Comparison of ENCODE assay signal across 9 cellular contexts in the genomic region with DNA sequence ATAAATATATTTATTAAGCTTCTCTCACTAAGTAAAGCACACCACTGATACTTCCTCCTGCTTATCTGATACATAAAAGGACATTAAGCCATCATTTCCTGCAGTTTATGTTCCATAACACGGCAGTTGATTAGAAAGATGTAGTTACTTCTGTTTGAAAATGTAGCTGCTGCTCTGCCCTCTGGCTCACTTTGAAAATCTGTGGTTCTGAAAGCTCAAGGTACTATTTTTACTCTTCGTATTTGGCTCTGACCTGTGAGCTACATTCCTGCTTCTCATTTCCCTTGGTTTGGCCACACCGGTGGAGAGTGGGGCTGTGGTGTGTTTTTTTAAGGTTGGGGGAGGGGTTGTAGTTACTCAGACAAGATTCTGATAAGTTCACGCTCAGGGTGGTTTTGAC. TPM values are rescaled to one million over a fixed set of nuclear protein-coding genes. Genes with fewer than 3 reads are reported as not detected.
A peak's percentile ranks its signal among the peaks of the same experiment; 100 is the strongest.
DNase-seq lines count a peak whose midpoint lies in the region; ATAC-seq and TF ChIP-seq lines count a peak whose summit lies in the region.
"Had no signal": no experiment of that assay in that cellular context is flagged by ENCODE, and none has a peak within 500 bp of the region (broad histone marks: within the 10 kb centered on the region; RNA-seq: fewer than 3 reads in every experiment).

No MANE protein-coding gene starts in this region.

- H3K27me3 ChIP-seq in upper lobe of right lung (no peaks in the 10 kb centered on the region), transverse colon (no peaks in the 10 kb centered on the region)

- TF ChIP-seq CTCF in upper lobe of right lung (IDR thresholded peaks at IDR 0.05), result no peak
- no peak for TF ChIP-seq CTCF in transverse colon (IDR thresholded peaks at IDR 0.05)

- no peaks in the 10 kb centered on the region for H3K27me3 Mint-ChIP-seq in activated naive CD4-positive, alpha-beta T cell treated with anti-CD3 and anti-CD28 coated beads for 36 hours (ENCODE audit: low read depth)
- H3K27me3 Mint-ChIP-seq in activated naive CD8-positive, alpha-beta T cell treated with anti-CD3 and anti-CD28 coated beads for 36 hours, result no peaks in the 10 kb centered on the region
- no peaks in the 10 kb centered on the region for H3K27me3 Mint-ChIP-seq in stimulated activated naive CD8-positive, alpha-beta T cell treated with anti-CD3 and anti-CD28 coated beads, Interleukin-15, amount 100 ng/mL, for 72 hours

- CTCF ChIA-PET in activated naive CD4-positive, alpha-beta T cell treated with anti-CD3 and anti-CD28 coated beads for 36 hours (lab: Charles Lee), result interaction anchor here (0.6 to 1.6 kb wide), 5 partner anchors 11 to 546 kb away, joined by 3 to 7 read pairs (median 4); no protein-coding TSS in a partner anchor

- H3K4me3 Mint-ChIP-seq in activated naive CD4-positive, alpha-beta T cell treated with anti-CD3 and anti-CD28 coated beads for 36 hours, result peak overlapping the region; percentile 5
- peak overlapping the region; percentile 70 for H3K4me3 Mint-ChIP-seq in activated naive CD8-positive, alpha-beta T cell treated with anti-CD3 and anti-CD28 coated beads for 36 hours
- peak overlapping the region; percentile 4 to 67 for H3K4me3 Mint-ChIP-seq in stimulated activated naive CD8-positive, alpha-beta T cell treated with anti-CD3 and anti-CD28 coated beads, Interleukin-15, amount 100 ng/mL, for 72 hours

- no peaks in the 10 kb centered on the region for H3K9me3 Mint-ChIP-seq in activated naive CD4-positive, alpha-beta T cell treated with anti-CD3 and anti-CD28 coated beads for 36 hours
- H3K9me3 Mint-ChIP-seq in activated naive CD8-positive, alpha-beta T cell treated with anti-CD3 and anti-CD28 coated beads for 36 hours, result no peaks in the 10 kb centered on the region
- no peaks in the 10 kb centered on the region for H3K9me3 Mint-ChIP-seq in stimulated activated naive CD8-positive, alpha-beta T cell treated with anti-CD3 and anti-CD28 coated beads, Interleukin-15, amount 100 ng/mL, for 72 hours

- H3K9me3 ChIP-seq in upper lobe of right lung (no peaks in the 10 kb centered on the region), transverse colon (no peaks in the 10 kb centered on the region)

- peaks cover 6% of the 10 kb centered on the region for H3K4me1 Mint-ChIP-seq in activated naive CD4-positive, alpha-beta T cell treated with anti-CD3 and anti-CD28 coated beads for 36 hours (ENCODE audit: low read depth)
- H3K4me1 Mint-ChIP-seq in activated naive CD8-positive, alpha-beta T cell treated with anti-CD3 and anti-CD28 coated beads for 36 hours, result peaks cover 16% of the 10 kb centered on the region
- H3K4me1 Mint-ChIP-seq in stimulated activated naive CD8-positive, alpha-beta T cell treated with anti-CD3 and anti-CD28 coated beads, Interleukin-15, amount 100 ng/mL, for 72 hours, result peaks cover 17% of the 10 kb centered on the region

- H3K4me1 ChIP-seq in upper lobe of right lung (no peaks in the 10 kb centered on the region), transverse colon (no peaks in the 10 kb centered on the region)

- TF ChIP-seq POLR2A in transverse colon (IDR thresholded peaks at IDR 0.05), result no peak

- peak; percentile 7 for DNase-seq in activated naive CD4-positive, alpha-beta T cell treated with anti-CD3 and anti-CD28 coated beads for 36 hours
- DNase-seq in activated naive CD4-positive, alpha-beta T cell treated with anti-CD3 and anti-CD28 coated beads, Interleukin-2, amount 50 U/mL, for 16 hours, result no peak
- DNase-seq in activated naive CD8-positive, alpha-beta T cell treated with anti-CD3 and anti-CD28 coated beads for 36 hours, result peak; percentile 6
- DNase-seq in stimulated activated naive CD8-positive, alpha-beta T cell treated with anti-CD3 and anti-CD28 coated beads, Interleukin-15, amount 100 ng/mL, for 72 hours, result no peak
- DNase-seq in upper lobe of right lung (no peak), transverse colon (no peak)
- DNase-seq: activated CD8-positive, alpha-beta memory T cell treated with anti-CD3 and anti-CD28 coated beads, Interleukin-2, amount 50 U/mL, for 4 hours had no signal

- 31 to 39% methylated on average over 3 to 4 of the region's 4 CpGs for WGBS in transverse colon (ENCODE audit: low coverage in 1 of 2), 2 donors

- intact Hi-C loops in activated naive CD4-positive, alpha-beta T cell treated with anti-CD3 and anti-CD28 coated beads for 36 hours (cut with micrococcal nuclease), result no loop called here
- intact Hi-C loops in upper lobe of right lung (cut with DNase I) (no loop called here), transverse colon (cut with DNase I; ENCODE audit: low total_unique reads) (loop anchor here (10.0 kb wide), 1 partner anchor 335 kb away; a partner anchor contains a TSS)

- peak overlapping the region; percentile 32 for H3K27ac Mint-ChIP-seq in activated naive CD4-positive, alpha-beta T cell treated with anti-CD3 and anti-CD28 coated beads for 36 hours
- peak overlapping the region; percentile 89 for H3K27ac Mint-ChIP-seq in activated naive CD8-positive, alpha-beta T cell treated with anti-CD3 and anti-CD28 coated beads for 36 hours
- H3K27ac Mint-ChIP-seq in stimulated activated naive CD8-positive, alpha-beta T cell treated with anti-CD3 and anti-CD28 coated beads, Interleukin-15, amount 100 ng/mL, for 72 hours, result peak overlapping the region in 1 of 2 donors; percentile 34

- in situ Hi-C loops in transverse colon (cut with MboI; ENCODE audit: low pct_ligation_motif_present in 1 of 4, low pct_unique_long_range_greater_than_20kb in 1 of 4, low sequenced_read_pairs in 3 of 4), result no loop called here

- peak; percentile 94 for ATAC-seq in HG03039 (IDR thresholded peaks at IDR 0.05; ENCODE audit: unreplicated experiment)
- ATAC-seq in stimulated activated naive CD8-positive, alpha-beta T cell treated with anti-CD3 and anti-CD28 coated beads, Interleukin-15, amount 100 ng/mL, for 72 hours, result peak; percentile 55
- no peak for ATAC-seq in HG03571 (IDR thresholded peaks at IDR 0.05; ENCODE audit: unreplicated experiment)
- ATAC-seq in upper lobe of right lung, result no peak

- no peak for TF ChIP-seq EP300 in transverse colon (IDR thresholded peaks at IDR 0.05; ENCODE audit: low read depth)

- H3K27ac ChIP-seq in upper lobe of right lung (no peak overlapping the region), transverse colon (no peak overlapping the region)

- H3K36me3 ChIP-seq in upper lobe of right lung, result no peaks in the 10 kb centered on the region
- H3K36me3 ChIP-seq in transverse colon, result no peaks in the 10 kb centered on the region

- no peaks in the 10 kb centered on the region for H3K36me3 Mint-ChIP-seq in activated naive CD4-positive, alpha-beta T cell treated with anti-CD3 and anti-CD28 coated beads for 36 hours (ENCODE audit: low read depth)
- peaks cover 6% of the 10 kb centered on the region for H3K36me3 Mint-ChIP-seq in activated naive CD8-positive, alpha-beta T cell treated with anti-CD3 and anti-CD28 coated beads for 36 hours

- H3K4me3 ChIP-seq in upper lobe of right lung (no peak overlapping the region), transverse colon (no peak overlapping the region)

RNA-seq across cellular contexts. Expression of a gene that starts 12.8 kb away (rescaled TPM):
- total RNA-seq in activated naive CD4-positive, alpha-beta T cell treated with anti-CD3 and anti-CD28 coated beads for 36 hours, result under 1 TPM; 0.91 TPM
- total RNA-seq in activated naive CD8-positive, alpha-beta T cell treated with anti-CD3 and anti-CD28 coated beads for 36 hours, result 1 to 10 TPM; 1.8 to 2.2 TPM
- total RNA-seq in upper lobe of right lung (19.6 TPM), transverse colon (10 to 100 TPM in 2 of 4 donors, 1 to 10 TPM in 2; 6.2 to 43.4 (median 18.1) TPM)

Comparison
In these comparisons a context has a peak if more than half of its experiments do, and no peak if none do; other contexts are left out.
1. DNase-seq: peak in activated naive CD4-positive, alpha-beta T cell treated with anti-CD3 and anti-CD28 coated beads for 36 hours (single experiment) and activated naive CD8-positive, alpha-beta T cell treated with anti-CD3 and anti-CD28 coated beads for 36 hours (single experiment); none in activated naive CD4-positive, alpha-beta T cell treated with anti-CD3 and anti-CD28 coated beads, Interleukin-2, amount 50 U/mL, for 16 hours (single experiment), stimulated activated naive CD8-positive, alpha-beta T cell treated with anti-CD3 and anti-CD28 coated beads, Interleukin-15, amount 100 ng/mL, for 72 hours (0 of 2), upper lobe of right lung (single experiment) and transverse colon (single experiment).
2. H3K4me3 Mint-ChIP-seq: peak in every context shown above with its lines; median percentile 70 in activated naive CD8-positive, alpha-beta T cell treated with anti-CD3 and anti-CD28 coated beads for 36 hours; 36 in stimulated activated naive CD8-positive, alpha-beta T cell treated with anti-CD3 and anti-CD28 coated beads, Interleukin-15, amount 100 ng/mL, for 72 hours; 5 in activated naive CD4-positive, alpha-beta T cell treated with anti-CD3 and anti-CD28 coated beads for 36 hours.
3. ATAC-seq: peak in HG03039 (single experiment) and stimulated activated naive CD8-positive, alpha-beta T cell treated with anti-CD3 and anti-CD28 coated beads, Interleukin-15, amount 100 ng/mL, for 72 hours (single experiment); none in HG03571 (single experiment) and upper lobe of right lung (single experiment).